Comparison of ENCODE assay signal across 31 cellular contexts in the genomic region with DNA sequence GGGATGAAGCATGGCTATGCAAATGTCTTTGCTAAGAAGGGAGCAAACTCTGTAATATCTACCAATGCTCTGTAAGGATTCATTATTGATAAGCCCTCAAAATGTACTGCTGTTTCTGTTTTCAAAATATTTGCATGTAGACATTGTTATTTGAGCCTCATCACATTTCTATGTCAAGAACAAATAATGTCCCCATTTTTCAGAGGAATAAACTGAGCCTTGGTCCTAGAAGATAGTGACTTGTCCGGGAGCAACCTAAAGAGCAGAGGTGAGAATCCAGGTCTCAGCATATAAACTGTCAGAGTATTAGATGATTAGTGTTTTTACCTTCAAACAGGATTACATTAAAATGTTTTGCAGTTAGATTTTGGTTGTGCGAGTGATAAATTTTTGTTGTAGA.
DNase-seq lines count a peak whose midpoint lies in the region; ATAC-seq, FAIRE-seq and TF ChIP-seq lines count a peak whose summit lies in the region.
"Had no signal": no experiment of that assay in that cellular context is flagged by ENCODE, and none has a peak within 500 bp of the region (broad histone marks: within the 10 kb centered on the region; RNA-seq: fewer than 3 reads in every experiment).

No MANE protein-coding gene starts in this region.

- POLR2A ChIA-PET in K562 (lab: Yijun Ruan, JAX) (no interaction called here), H1 (lab: Charles Lee; ENCODE audit: partially characterized antibody) (no interaction called here)

- H3K4me3 ChIP-seq in K562 (no peak overlapping the region), H1 (ENCODE audit: extremely low read depth in 1 of 4, insufficient read depth in 2 of 4, low read depth in 3 of 4, low read length in 4 of 4) (no peak overlapping the region)
- H3K4me3 ChIP-seq: A549; BLaER1; BLaER1 treated with 17β-estradiol and CSF1 and Interleukin-3, amounts not matched to agents 10 nM and 100 nM had no signal

- H3K9me3 ChIP-seq in K562 (replicated peaks; ENCODE audit: control insufficient read depth, insufficient read depth, low read depth, low read length) (no peaks in the 10 kb centered on the region), H1 (ENCODE audit: insufficient read depth in 2 of 2, low read depth in 1 of 2, low read length in 1 of 2) (no peaks in the 10 kb centered on the region)
- H3K9me3 ChIP-seq: A549; BE2C; BLaER1; BLaER1 treated with 17β-estradiol and CSF1 and Interleukin-3, amounts not matched to agents 10 nM and 100 nM; Caco-2 had no signal

- DNase-seq in K562 (ENCODE audit: extremely low read depth in 1 of 4, low spot score in 3 of 4) (no peak), H1 (ENCODE audit: low read depth in 1 of 2, low spot score in 2 of 2) (no peak)
- no peak for DNase-seq in activated CD4-positive, alpha-beta T cell treated with anti-CD3 and anti-CD28 coated beads for 4 hours
- DNase-seq: 8988T; ACHN; AML-193; BE2C; C1 segment of cervical spinal cord; Caco-2; Calu3; CD4-positive, alpha-beta memory T cell; CD4-positive, alpha-beta T cell; CD4-positive, CD25-positive, alpha-beta regulatory T cell; CD8-positive, alpha-beta memory T cell; CD8-positive, alpha-beta T cell; COR-L47; DMS 273 treated with DMSO at 0.1 percent for 48 hours; DMS153; DMS53; DMS79; DMS79 treated with DMSO at 0.1 percent for 48 hours; DND-41; EL had no signal

- no peak overlapping the region for H3K56ac ChIP-seq in H1 (replicated peaks; ENCODE audit: insufficient read length, low read depth, low read length)

- CTCF ChIA-PET in K562 (lab: Yijun Ruan, JAX; ENCODE audit: low intra/inter-chr PET ratio) (no interaction called here), H1 (lab: Charles Lee; ENCODE audit: partially characterized antibody) (no interaction called here)

- no peak overlapping the region for H4K91ac ChIP-seq in H1 (replicated peaks; ENCODE audit: insufficient read length, low read length)

- no peak overlapping the region for H3K14ac ChIP-seq in H1 (ENCODE audit: insufficient read length)

- WGBS in K562 (ENCODE audit: insufficient coverage, low coverage, missing lambda C conversion rate) = 0% methylated on average over 2 of the region's 2 CpGs
- WGBS in H1 (ENCODE audit: extremely low coverage in 1 of 2, insufficient coverage in 1 of 2, insufficient read length in 1 of 2, insufficient replicate concordance in 2 of 2, low coverage in 1 of 2, low lambda C conversion rate in 2 of 2, missing lambda C conversion rate in 1 of 2), 2 experiments = 85 to 100% methylated on average over 1 to 2 of the region's 2 CpGs

- H3K18ac ChIP-seq in H1 (ENCODE audit: extremely low read depth, low read length) = no peak overlapping the region

- no peak overlapping the region for H2BK20ac ChIP-seq in H1 (ENCODE audit: low read length)

- H3K79me1 ChIP-seq in H1 (ENCODE audit: low read depth, low read length) = no peaks in the 10 kb centered on the region

- H3K36me3 ChIP-seq in K562 (ENCODE audit: control insufficient read depth, insufficient read depth, low read length) (no peaks in the 10 kb centered on the region), H1 (ENCODE audit: control insufficient read depth in 2 of 4, insufficient read depth in 4 of 4, low read length in 3 of 4) (no peaks in the 10 kb centered on the region)
- H3K36me3 ChIP-seq: BE2C; BLaER1; BLaER1 treated with 17β-estradiol and CSF1 and Interleukin-3, amounts not matched to agents 10 nM and 100 nM had no signal

- H4K8ac ChIP-seq in H1 (ENCODE audit: extremely low read depth, insufficient read depth, low read length) = no peak overlapping the region

- H3K9ac ChIP-seq in K562 (ENCODE audit: insufficient read depth in 1 of 2, low read depth in 2 of 2, low read length in 2 of 2) (no peak overlapping the region), H1 (replicated peaks in 1 of 4; ENCODE audit: extremely low read depth in 1 of 4, low read depth in 3 of 4, low read length in 3 of 4) (no peak overlapping the region)
- H3K9ac ChIP-seq: BLaER1; BLaER1 treated with 17β-estradiol and CSF1 and Interleukin-3, amounts not matched to agents 10 nM and 100 nM had no signal

- TF ChIP-seq POLR2A in K562 (conservative IDR thresholded peaks at IDR 0.05) (no peak), H1 (IDR thresholded peaks at IDR 0.05; ENCODE audit: control extremely low read depth in 1 of 2, low read depth in 2 of 2, low read length in 2 of 2) (no peak)

- H3K4me1 ChIP-seq in K562 (replicated peaks in 1 of 2; ENCODE audit: control insufficient read depth in 2 of 2, insufficient read depth in 2 of 2, low read length in 2 of 2) (no peaks in the 10 kb centered on the region), H1 (replicated peaks in 1 of 4; ENCODE audit: control insufficient read depth in 3 of 4, insufficient read depth in 4 of 4, low read length in 3 of 4) (peaks cover 0 to 3% (median 0%) of the 10 kb centered on the region in 4 experiments; a peak in 1 of 7 replicates)
- H3K4me1 ChIP-seq: A549, BE2C, BLaER1, Caco-2 had no signal

- in situ Hi-C loops in K562 (cut with MboI) = no loop called here

- H2BK120ac ChIP-seq in H1 (replicated peaks; ENCODE audit: low read depth, low read length) = no peak overlapping the region

- H2AFZ ChIP-seq in K562 (ENCODE audit: low read depth, low read length) (no peak overlapping the region), H1 (ENCODE audit: low read length) (no peak overlapping the region)

- no peak overlapping the region for H4K5ac ChIP-seq in H1 (ENCODE audit: insufficient read length, low read depth, low read length)

- BruUV-seq in K562 (replicated peaks; lab: Mats Ljungman, UMichigan) = no TSS peak

- no peak overlapping the region for H3K23ac ChIP-seq in H1 (ENCODE audit: insufficient read length)

- H2AK5ac ChIP-seq in H1 (ENCODE audit: low read depth, low read length) = no peak overlapping the region

- H3K4me2 ChIP-seq in K562 (ENCODE audit: insufficient read depth, low read length) (no peak overlapping the region), H1 (ENCODE audit: insufficient read depth in 1 of 2, low read depth in 2 of 2, low read length in 2 of 2) (no peak overlapping the region)
- H3K4me2 ChIP-seq: A549; BLaER1; BLaER1 treated with 17β-estradiol and CSF1 and Interleukin-3, amounts not matched to agents 10 nM and 100 nM had no signal

- FAIRE-seq in K562 (lab: Jason Lieb, UNC) (no peak), H1 (lab: Jason Lieb, UNC) (no peak)
- FAIRE-seq: A204.1, A549, D721Med had no signal

- no peak for TF ChIP-seq RAD21 in K562 (CRISPR knock-in tag; conservative IDR thresholded peaks at IDR 0.05 in 1 of 2, IDR thresholded peaks at IDR 0.05 in 1 of 2)
- no peak for TF ChIP-seq RAD21 in H1 (IDR thresholded peaks at IDR 0.05 in 1 of 2, conservative IDR thresholded peaks at IDR 0.05 in 1 of 2; ENCODE audit: low read depth in 2 of 2, low read length in 2 of 2)

- H3K23me2 ChIP-seq in H1 (ENCODE audit: low read depth, low read length) = no peaks in the 10 kb centered on the region

- H3K4ac ChIP-seq in H1 (replicated peaks; ENCODE audit: insufficient read length, low read depth, low read length) = no peak overlapping the region

- H4K20me1 ChIP-seq in K562 (replicated peaks; ENCODE audit: control insufficient read depth, insufficient read depth, low read length) (no peaks in the 10 kb centered on the region), H1 (replicated peaks in 1 of 2; ENCODE audit: control insufficient read depth in 1 of 2, insufficient read depth in 2 of 2, low read length in 2 of 2) (no peaks in the 10 kb centered on the region)
- H4K20me1 ChIP-seq: BLaER1; BLaER1 treated with 17β-estradiol and CSF1 and Interleukin-3, amounts not matched to agents 10 nM and 100 nM had no signal

- H3K9me1 ChIP-seq in K562 (ENCODE audit: control insufficient read depth, insufficient read depth, low read length) = no peaks in the 10 kb centered on the region

- H2BK5ac ChIP-seq in H1 (ENCODE audit: low read depth, low read length) = no peak overlapping the region

- H3K27ac ChIP-seq in K562 (ENCODE audit: extremely low read depth, low read depth, low read length) = no peak overlapping the region
- no peak overlapping the region for H3K27ac ChIP-seq in H1 (ENCODE audit: low read depth, low read length)
- H3K27ac ChIP-seq: 22Rv1; A549; BLaER1; BLaER1 treated with 17β-estradiol and CSF1 and Interleukin-3, amounts not matched to agents 10 nM and 100 nM; C4-2B had no signal

- ATAC-seq in K562 (no peak), GM21390 (IDR thresholded peaks at IDR 0.05; ENCODE audit: unreplicated experiment) (no peak)
- ATAC-seq: A549; CD8-positive, alpha-beta T cell had no signal

- H3K79me2 ChIP-seq in K562 (ENCODE audit: control insufficient read depth, insufficient read depth, low read length) (no peaks in the 10 kb centered on the region), H1 (ENCODE audit: control insufficient read depth in 1 of 2, insufficient read depth in 2 of 2, low read length in 2 of 2) (no peaks in the 10 kb centered on the region)

- TF ChIP-seq EP300 in K562 (IDR thresholded peaks at IDR 0.05; ENCODE audit: low read length) = no peak
- no peak for TF ChIP-seq EP300 in H1 (IDR thresholded peaks at IDR 0.05; ENCODE audit: borderline replicate concordance in 1 of 2, low read depth in 2 of 2, low read length in 2 of 2)

- TF ChIP-seq CTCF in K562 (IDR thresholded peaks at IDR 0.05 in 2 of 3, conservative IDR thresholded peaks at IDR 0.05 in 1 of 3; ENCODE audit: insufficient read depth in 2 of 3, low read depth in 1 of 3, low read length in 3 of 3) (no peak), H1 (IDR thresholded peaks at IDR 0.05; ENCODE audit: control extremely low read depth in 1 of 3, insufficient read depth in 1 of 3, low read depth in 1 of 3, low read length in 3 of 3) (no peak)

- H2BK15ac ChIP-seq in H1 (ENCODE audit: low read length) = no peak overlapping the region

- intact Hi-C loops in K562 (cut with micrococcal nuclease) = loop anchor here (10.0 kb wide), 1 partner anchor 451 kb away; no protein-coding TSS in a partner anchor

- H3K27me3 ChIP-seq in K562 (ENCODE audit: control insufficient read depth in 2 of 2, insufficient read depth in 2 of 2, low read length in 2 of 2) (no peaks in the 10 kb centered on the region), H1 (replicated peaks in 1 of 4; ENCODE audit: control insufficient read depth in 3 of 4, extremely low read depth in 1 of 4, insufficient read depth in 3 of 4, low read length in 3 of 4) (no peaks in the 10 kb centered on the region)
- H3K27me3 ChIP-seq: BE2C; BLaER1; BLaER1 treated with 17β-estradiol and CSF1 and Interleukin-3, amounts not matched to agents 10 nM and 100 nM had no signal

- H2BK12ac ChIP-seq in H1 (ENCODE audit: low read depth, low read length) = no peak overlapping the region

TF ChIP-seq in K562, 482 proteins besides CTCF, POLR2A, EP300 and RAD21 (continues in another document):
- TF ChIP-seq KDM4B (IDR thresholded peaks at IDR 0.05; ENCODE audit: borderline replicate concordance in 2 of 2, low read depth in 1 of 2) = no peak
- TF ChIP-seq RBM25 (IDR thresholded peaks at IDR 0.05; ENCODE audit: low read depth, low read length, severe bottlenecking) = peak; percentile 64
- no peak for TF ChIP-seq C11orf30 (IDR thresholded peaks at IDR 0.05; ENCODE audit: low read depth)

TF ChIP-seq in H1, 55 proteins besides CTCF, POLR2A, EP300 and RAD21:
- no peak for TF ChIP-seq ZNF274 (IDR thresholded peaks at IDR 0.05; ENCODE audit: borderline replicate concordance, extremely low read depth, low read length)
- peak; percentile 50 for TF ChIP-seq KDM1A (IDR thresholded peaks at IDR 0.05; ENCODE audit: borderline replicate concordance, low read length)

Comparison
In these comparisons a context has a peak if more than half of its experiments do, and no peak if none do; other contexts are left out.
1. Of the 49 proteins assayed by ChIP-seq in both K562 and H1: peak only in K562: none; only in H1: KDM1A; in both: none; in neither: 48.